8 cellular contexts compared by ENCODE assay signal in the genomic region with DNA sequence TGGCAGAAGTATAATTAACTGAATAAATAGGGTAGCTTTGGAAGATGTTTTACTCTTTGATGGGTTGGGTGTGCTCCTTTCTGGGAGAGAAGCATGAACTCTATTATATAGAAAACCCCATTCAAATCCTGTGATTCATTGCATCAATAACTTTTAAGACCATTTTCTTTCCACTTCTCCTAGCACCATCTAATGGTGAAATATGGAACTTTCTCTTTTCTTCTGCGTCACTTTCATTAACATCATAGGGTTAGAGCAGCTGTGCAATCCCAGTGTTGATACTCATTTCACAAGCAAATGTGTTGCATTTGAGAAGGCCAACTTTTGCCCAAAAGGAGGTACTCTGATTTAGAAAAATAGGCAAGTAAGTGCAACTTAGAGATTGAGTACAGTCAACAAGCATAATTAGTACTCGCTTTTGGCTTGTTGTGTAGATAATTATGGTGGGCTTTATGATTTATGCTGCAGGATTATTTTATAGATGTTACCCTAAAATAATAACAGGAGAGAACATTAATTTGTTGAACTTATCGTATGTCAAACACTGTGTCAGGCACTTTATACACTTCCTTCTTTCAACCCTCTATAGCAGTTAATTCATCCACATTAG.
DNase-seq lines count a peak whose midpoint lies in the region; ATAC-seq and TF ChIP-seq lines count a peak whose summit lies in the region.

No MANE protein-coding gene starts in this region.

- no peaks in the 10 kb centered on the region for H3K27me3 ChIP-seq in neutrophil

- peak; percentile 76 for ATAC-seq in Right ventricle myocardium inferior

- DNase-seq in Right ventricle myocardium inferior (ENCODE audit: missing footprints) (no peak), cardiac septum (ENCODE audit: low spot score) (no peak), HFF-Myc (ENCODE audit: extremely low read depth, low read depth) (peak; percentile 73), NAMALWA (ENCODE audit: low spot score) (peak; percentile 90), SK-MEL-5 (ENCODE audit: low read depth, low spot score) (peak; percentile 92), fibroblast of gingiva (ENCODE audit: low read depth) (peak; percentile 84)
- DNase-seq in effector CD4-positive, alpha-beta T cell: no peak

- intact Hi-C loops in Right ventricle myocardium inferior (cut with DNase I) (loop anchor here (1.0 kb wide), 1 partner anchor 94 kb away; no protein-coding TSS in a partner anchor), cardiac septum (cut with DNase I) (loop anchor here (1.0 to 5.0 kb wide), 2 partner anchors 93 to 224 kb away; partner anchors contain the start of genes CPED1 and TSPAN12)

- in situ Hi-C loops in SK-MEL-5 (cut with HindIII; ENCODE audit: low pct_unique_long_range_greater_than_20kb, low sequenced_read_pairs): no loop called here

- H3K36me3 ChIP-seq in neutrophil: no peaks in the 10 kb centered on the region

- no peak overlapping the region for H3K27ac ChIP-seq in neutrophil

- TF ChIP-seq CTCF in HFF-Myc (IDR thresholded peaks at IDR 0.05; ENCODE audit: low read depth, low read length, missing control alignments): peak; percentile 51
- peak; percentile 17 for TF ChIP-seq CTCF in neutrophil (IDR thresholded peaks at IDR 0.05)

- H3K4me1 ChIP-seq in neutrophil (ENCODE audit: control insufficient read depth in 1 of 2, insufficient read depth in 1 of 2, low read depth in 1 of 2, low read length in 1 of 2): no peaks in the 10 kb centered on the region

- no peaks in the 10 kb centered on the region for H3K9me3 ChIP-seq in neutrophil

- H3K4me3 ChIP-seq in HFF-Myc (replicated peaks; ENCODE audit: low read depth, low read length) (no peak overlapping the region), neutrophil (ENCODE audit: low read depth in 1 of 2, low read length in 1 of 2) (no peak overlapping the region)

Comparison
In these comparisons a context has a peak if more than half of its experiments do, and no peak if none do; other contexts are left out.
1. DNase-seq: peak in HFF-Myc (single experiment), NAMALWA (single experiment), SK-MEL-5 (single experiment) and fibroblast of gingiva (single experiment); none in Right ventricle myocardium inferior (single experiment), cardiac septum (single experiment) and effector CD4-positive, alpha-beta T cell (single experiment).